Comparison of ENCODE assay signal across 24 cellular contexts in genomic region chr18:28826062-28826565, GRCh38.
"Had no signal": no experiment of that assay in that cellular context is flagged by ENCODE, and none has a peak within 500 bp of the region (broad histone marks: within the 10 kb centered on the region; RNA-seq: fewer than 3 reads in every experiment).

No MANE protein-coding gene starts in this region.

- H3K27ac ChIP-seq: colonic mucosa, coronary artery, dorsolateral prefrontal cortex, epithelial cell of prostate, esophagus muscularis mucosa, esophagus squamous epithelium, foreskin keratinocyte, gastrocnemius medialis, gastroesophageal sphincter, heart left ventricle, heart right ventricle had no signal

- H3K27me3 Mint-ChIP-seq: dendritic cell treated with granulocyte-macrophage colony-stimulating factor and Interleukin-4, amounts not matched to agents 40 ng/mL and 50 ng/mL, for 4 days; effector memory CD8-positive, alpha-beta T cell had no signal

- H3K9me3 ChIP-seq: colonic mucosa, esophagus squamous epithelium, gastrocnemius medialis, gastroesophageal sphincter had no signal

- H3K4me3 Mint-ChIP-seq: dendritic cell treated with granulocyte-macrophage colony-stimulating factor and Interleukin-4, amounts not matched to agents 40 ng/mL and 50 ng/mL, for 4 days; effector memory CD8-positive, alpha-beta T cell; endodermal cell had no signal

- ATAC-seq: effector memory CD8-positive, alpha-beta T cell; esophagus mucosa; foreskin keratinocyte; gastrocnemius medialis; gastroesophageal sphincter; heart left ventricle; heart right ventricle had no signal

- H3K4me1 ChIP-seq: colonic mucosa, esophagus muscularis mucosa, esophagus squamous epithelium, foreskin keratinocyte, gastrocnemius medialis, gastroesophageal sphincter, heart left ventricle, heart right ventricle had no signal

- H3K4me3 ChIP-seq: colonic mucosa, coronary artery, dorsolateral prefrontal cortex, esophagus muscularis mucosa, esophagus squamous epithelium, gastrocnemius medialis, gastroesophageal sphincter, heart left ventricle, heart right ventricle had no signal

- H3K27me3 ChIP-seq: colonic mucosa, dorsolateral prefrontal cortex, esophagus muscularis mucosa, esophagus squamous epithelium, foreskin keratinocyte, gastrocnemius medialis, gastroesophageal sphincter, heart left ventricle, heart right ventricle had no signal

- H3K36me3 ChIP-seq: colonic mucosa, esophagus muscularis mucosa, esophagus squamous epithelium, gastrocnemius medialis, gastroesophageal sphincter, heart left ventricle, heart right ventricle had no signal

- H3K27ac Mint-ChIP-seq: dendritic cell treated with granulocyte-macrophage colony-stimulating factor and Interleukin-4, amounts not matched to agents 40 ng/mL and 50 ng/mL, for 4 days; effector memory CD8-positive, alpha-beta T cell; endodermal cell had no signal

- H3K9me3 Mint-ChIP-seq: endodermal cell had no signal

- DNase-seq: colonic mucosa; cortex of kidney; dermis blood vessel endothelial cell; dorsolateral prefrontal cortex; effector CD4-positive, alpha-beta T cell; effector CD8-positive, alpha-beta T cell; effector memory CD4-positive, alpha-beta T cell; effector memory CD8-positive, alpha-beta T cell; endodermal cell; erythroblast; esophagus squamous epithelium; foreskin fibroblast; foreskin keratinocyte; foreskin melanocyte; gastrocnemius medialis; glutamatergic neuron; heart left ventricle; heart right ventricle had no signal
